7 cellular contexts compared by ENCODE assay signal in genomic region chr3:16482194-16482769, GRCh38. TPM values are rescaled to one million over a fixed set of nuclear protein-coding genes. Genes with fewer than 3 reads are reported as not detected.
DNase-seq lines count a peak whose midpoint lies in the region; ATAC-seq, FAIRE-seq and TF ChIP-seq lines count a peak whose summit lies in the region.

No MANE protein-coding gene starts in this region.

- no peak for TF ChIP-seq POLR2A in gastrocnemius medialis (IDR thresholded peaks at IDR 0.05)
- TF ChIP-seq POLR2A in lower leg skin (IDR thresholded peaks at IDR 0.05), result no peak

- peaks cover 93% of the 10 kb centered on the region for H3K4me1 Mint-ChIP-seq in activated B cell treated with CpG ODN at 0.5 μM for 24 hours

- in situ Hi-C loops in gastrocnemius medialis (cut with MboI; ENCODE audit: low sequenced_read_pairs in 4 of 4), result no loop called here

- no peaks in the 10 kb centered on the region for H3K27me3 Mint-ChIP-seq in activated B cell treated with CpG ODN at 0.5 μM for 24 hours

- H3K36me3 ChIP-seq in gastrocnemius medialis, result no peaks in the 10 kb centered on the region

- WGBS in lower leg skin, 2 donors, result 83 to 96% methylated on average over 5 of the region's 5 CpGs

- intact Hi-C loops in activated B cell treated with CpG ODN at 0.5 μM for 24 hours (cut with micrococcal nuclease), result loop anchor here (1.0 to 5.0 kb wide), 5 partner anchors 15 to 70 kb away; no protein-coding TSS in a partner anchor
- intact Hi-C loops in gastrocnemius medialis (cut with DNase I; ENCODE audit: low total_unique reads), result no loop called here
- intact Hi-C loops in lower leg skin (cut with DNase I; ENCODE audit: low total_unique reads), result no loop called here

- peak overlapping the region; percentile 78 for H3K27ac Mint-ChIP-seq in activated B cell treated with CpG ODN at 0.5 μM for 24 hours

- H3K4me1 ChIP-seq in gastrocnemius medialis, result peaks cover 20 to 35% of the 10 kb centered on the region in 2 donors

- H3K9me3 Mint-ChIP-seq in activated B cell treated with CpG ODN at 0.5 μM for 24 hours, result no peaks in the 10 kb centered on the region

- H3K27me3 ChIP-seq in gastrocnemius medialis, result no peaks in the 10 kb centered on the region

- CTCF ChIA-PET in activated B cell treated with CpG ODN at 0.5 μM for 24 hours (lab: Charles Lee), result interaction anchor here (1.2 to 1.5 kb wide), 3 partner anchors 14 to 68 kb away, joined by 4 to 6 read pairs (median 4); no protein-coding TSS in a partner anchor

- peaks cover 77% of the 10 kb centered on the region for H3K36me3 Mint-ChIP-seq in activated B cell treated with CpG ODN at 0.5 μM for 24 hours (ENCODE audit: low read depth)

- peak overlapping the region; percentile 68 for H3K4me3 Mint-ChIP-seq in activated B cell treated with CpG ODN at 0.5 μM for 24 hours

- TF ChIP-seq CTCF in activated B cell treated with CpG ODN at 0.5 μM for 24 hours (IDR thresholded peaks at IDR 0.05) (no peak), gastrocnemius medialis (IDR thresholded peaks at IDR 0.05 in 4 of 5, conservative IDR thresholded peaks at IDR 0.05 in 1 of 5) (no peak), lower leg skin (IDR thresholded peaks at IDR 0.05) (no peak)

- H3K27ac ChIP-seq in gastrocnemius medialis, result peak overlapping the region in 3 of 4 donors; percentile 32 to 44 (median 43)

- H3K9me3 ChIP-seq in gastrocnemius medialis, result no peaks in the 10 kb centered on the region

- peak; percentile 68 for FAIRE-seq in GM19239 (lab: Jason Lieb, UNC)

- POLR2A ChIA-PET in activated B cell treated with CpG ODN at 0.5 μM for 24 hours (lab: Charles Lee), result interaction anchor here (0.6 to 4.3 kb wide), 11 partner anchors 11 to 181 kb away, joined by 3 to 58 read pairs (median 4); partner anchors contain the start of gene RFTN1

- DNase-seq in GM19239 (ENCODE audit: insufficient read length, low spot score) (no peak), activated B cell treated with CpG ODN at 0.5 μM for 24 hours (no peak), gastrocnemius medialis (no peak), GM19238 (ENCODE audit: insufficient read length, low spot score) (no peak), lower leg skin (ENCODE audit: low spot score in 2 of 2) (no peak)

- H3K4me3 ChIP-seq in gastrocnemius medialis, result no peak overlapping the region
- no peak overlapping the region for H3K4me3 ChIP-seq in lower leg skin (ENCODE audit: low read depth, poor library complexity, severe bottlenecking)

- ATAC-seq in HG02798 (IDR thresholded peaks at IDR 0.05; ENCODE audit: poor library complexity, unreplicated experiment), result peak; percentile 11
- peak; percentile 60 for ATAC-seq in activated B cell treated with CpG ODN at 0.5 μM for 24 hours (ENCODE audit: low read depth)
- ATAC-seq in gastrocnemius medialis, result no peak
- ATAC-seq in GM18520 (IDR thresholded peaks at IDR 0.05; ENCODE audit: unreplicated experiment), result no peak

RNA-seq across cellular contexts. Expression of gene RFTN1, which starts 31.2 kb away (rescaled TPM):
- total RNA-seq in activated B cell treated with CpG ODN at 0.5 μM for 24 hours (323 and 365 TPM in 2 replicates), gastrocnemius medialis (10 to 100 TPM; 10.7 to 22.8 (median 11.7) TPM), lower leg skin (10 to 100 TPM; 11.2 to 39.5 (median 25.6) TPM)

Comparison
In these comparisons a context has a peak if more than half of its experiments do, and no peak if none do; other contexts are left out.
1. ATAC-seq: peak in HG02798 (single experiment) and activated B cell treated with CpG ODN at 0.5 μM for 24 hours (single experiment); none in gastrocnemius medialis (0 of 2) and GM18520 (single experiment).